ENCODE assay signal across 12 cellular contexts in the genomic region with DNA sequence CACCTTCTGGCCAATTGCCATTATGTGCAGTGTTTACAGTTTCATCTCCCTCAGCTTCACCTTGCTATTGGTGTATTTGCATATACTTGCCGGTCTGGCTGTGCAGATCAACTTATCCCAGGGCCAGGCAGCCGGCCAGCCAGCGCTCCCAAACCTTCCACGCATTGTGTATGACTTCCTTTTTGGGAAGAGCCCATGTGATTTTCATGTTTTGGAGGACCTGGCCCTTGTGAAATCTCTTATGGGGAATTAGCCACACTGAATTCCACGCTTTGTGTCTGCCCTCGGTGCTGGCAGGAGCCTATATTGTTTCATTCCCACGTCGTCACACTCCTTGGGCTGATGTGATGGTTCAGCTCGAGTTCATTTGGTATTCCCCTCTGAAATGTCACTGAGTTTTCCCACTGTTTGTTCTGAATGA. TPM values are rescaled to one million over a fixed set of nuclear protein-coding genes. Genes with fewer than 3 reads are reported as not detected.
DNase-seq lines count a peak whose midpoint lies in the region; ATAC-seq and TF ChIP-seq lines count a peak whose summit lies in the region.
"Had no signal": no experiment of that assay in that cellular context is flagged by ENCODE, and none has a peak within 500 bp of the region (broad histone marks: within the 10 kb centered on the region; RNA-seq: fewer than 3 reads in every experiment).

No MANE protein-coding gene starts in this region.

- H3K27me3 ChIP-seq in right cardiac atrium (ENCODE audit: control insufficient read depth, insufficient read depth), result no peaks in the 10 kb centered on the region

- H3K4me3 ChIP-seq in right cardiac atrium (ENCODE audit: low read length), result no peak overlapping the region

- POLR2A ChIA-PET in naive thymus-derived CD8-positive, alpha-beta T cell (lab: Charles Lee), result no interaction called here

- peaks cover 14% of the 10 kb centered on the region for H3K4me1 ChIP-seq in right cardiac atrium (ENCODE audit: control insufficient read depth, insufficient read depth, low read length)

- no peaks in the 10 kb centered on the region for H3K36me3 Mint-ChIP-seq in naive thymus-derived CD8-positive, alpha-beta T cell
- H3K36me3 Mint-ChIP-seq: activated naive CD8-positive, alpha-beta T cell treated with anti-CD3 and anti-CD28 coated beads, Interleukin-2, amount 10 ng/mL, durations not matched to agents 7 days and 5 days had no signal

- no peaks in the 10 kb centered on the region for H3K9me3 ChIP-seq in right cardiac atrium (ENCODE audit: control insufficient read depth, low read length)

- no peak overlapping the region for H3K4me3 Mint-ChIP-seq in naive thymus-derived CD8-positive, alpha-beta T cell
- H3K4me3 Mint-ChIP-seq: activated naive CD8-positive, alpha-beta T cell treated with anti-CD3 and anti-CD28 coated beads, Interleukin-2, amount 10 ng/mL, durations not matched to agents 7 days and 5 days had no signal

- ATAC-seq in right cardiac atrium, result peak; percentile 83
- ATAC-seq in GM21825 (IDR thresholded peaks at IDR 0.05; ENCODE audit: unreplicated experiment), result no peak
- no peak for ATAC-seq in naive thymus-derived CD8-positive, alpha-beta T cell

- peak overlapping the region; percentile 19; the same call in 1 of the 2 replicates for H3K27ac ChIP-seq in C4-2B
- H3K27ac ChIP-seq in caudate nucleus (ENCODE audit: low read depth, low read length), result peak overlapping the region; percentile 59
- H3K27ac ChIP-seq in right cardiac atrium (ENCODE audit: low read length), result peak overlapping the region; percentile 78

- no peaks in the 10 kb centered on the region for H3K4me1 Mint-ChIP-seq in naive thymus-derived CD8-positive, alpha-beta T cell
- H3K4me1 Mint-ChIP-seq: activated naive CD8-positive, alpha-beta T cell treated with anti-CD3 and anti-CD28 coated beads, Interleukin-2, amount 10 ng/mL, durations not matched to agents 7 days and 5 days had no signal

- no peaks in the 10 kb centered on the region for H3K9me3 Mint-ChIP-seq in naive thymus-derived CD8-positive, alpha-beta T cell
- H3K9me3 Mint-ChIP-seq: activated naive CD8-positive, alpha-beta T cell treated with anti-CD3 and anti-CD28 coated beads, Interleukin-2, amount 10 ng/mL, durations not matched to agents 7 days and 5 days had no signal

- no peak for TF ChIP-seq CTCF in C4-2B (conservative IDR thresholded peaks at IDR 0.05)

- DNase-seq in caudate nucleus (lab: John Stamatoyannopoulos, UW), result peak in 9 of 61 donors; percentile 3 to 59 (median 12)
- DNase-seq in right cardiac atrium, result peak; percentile 81 to 93 (median 92)
- peak; percentile 94 for DNase-seq in posterior vena cava (ENCODE audit: low spot score)
- DNase-seq in activated effector memory CD4-positive, alpha-beta T cell treated with anti-CD3 and anti-CD28 coated beads, Interleukin-2, amount 50 U/mL, for 16 hours, result no peak
- DNase-seq in NCI-H774 (lab: John Stamatoyannopoulos, UW), result no peak
- DNase-seq in naive thymus-derived CD8-positive, alpha-beta T cell, result no peak
- DNase-seq: activated naive CD8-positive, alpha-beta T cell treated with anti-CD3 and anti-CD28 coated beads, Interleukin-2, amount 10 ng/mL, durations not matched to agents 7 days and 5 days; mesendoderm; NCI-H446; RPMI8226 had no signal

- 13% methylated on average over 9 of the region's 9 CpGs for WGBS in right cardiac atrium

- intact Hi-C loops in right cardiac atrium (cut with DNase I) (no loop called here), posterior vena cava (cut with DNase I) (no loop called here)

- peaks cover 0 to 23% (median 19%) of the 10 kb centered on the region in 5 donors for H3K27me3 Mint-ChIP-seq in naive thymus-derived CD8-positive, alpha-beta T cell

- H3K27ac Mint-ChIP-seq in naive thymus-derived CD8-positive, alpha-beta T cell, result no peak overlapping the region
- H3K27ac Mint-ChIP-seq: activated naive CD8-positive, alpha-beta T cell treated with anti-CD3 and anti-CD28 coated beads, Interleukin-2, amount 10 ng/mL, durations not matched to agents 7 days and 5 days had no signal

RNA-seq across cellular contexts. Expression of a gene that starts 6.0 kb away (rescaled TPM):
- 100 to 1,000 TPM; 267 to 965 (median 293) TPM for total RNA-seq in right cardiac atrium
- polyA plus RNA-seq in right cardiac atrium, result 447 TPM
- 100 to 1,000 TPM; 447 to 540 TPM for total RNA-seq in posterior vena cava
- not detected for total RNA-seq in naive thymus-derived CD8-positive, alpha-beta T cell
- polyA plus RNA-seq in naive thymus-derived CD8-positive, alpha-beta T cell, result not detected
- total RNA-seq: activated naive CD8-positive, alpha-beta T cell treated with anti-CD3 and anti-CD28 coated beads, Interleukin-2, amount 10 ng/mL, durations not matched to agents 7 days and 5 days had no signal

Comparison
In these comparisons a context has a peak if more than half of its experiments do, and no peak if none do; other contexts are left out.
1. H3K27ac ChIP-seq: peak in every context shown above with its lines; median percentile 78 in right cardiac atrium; 59 in caudate nucleus; 19 in C4-2B.
2. DNase-seq: peak in right cardiac atrium (3 of 3) and posterior vena cava (single experiment); none in activated effector memory CD4-positive, alpha-beta T cell treated with anti-CD3 and anti-CD28 coated beads, Interleukin-2, amount 50 U/mL, for 16 hours (single experiment), NCI-H774 (single experiment) and naive thymus-derived CD8-positive, alpha-beta T cell (0 of 10).
3. ATAC-seq: peak in right cardiac atrium (2 of 2); none in GM21825 (single experiment) and naive thymus-derived CD8-positive, alpha-beta T cell (0 of 2).
4. RNA of a gene that starts 6.0 kb away (total RNA-seq): 447 to 540 TPM in posterior vena cava and 267 to 965 TPM in right cardiac atrium; not detected in naive thymus-derived CD8-positive, alpha-beta T cell; every median in the first group is over 100 times any median in the second.